8 cellular contexts compared by ENCODE assay signal in the genomic region with DNA sequence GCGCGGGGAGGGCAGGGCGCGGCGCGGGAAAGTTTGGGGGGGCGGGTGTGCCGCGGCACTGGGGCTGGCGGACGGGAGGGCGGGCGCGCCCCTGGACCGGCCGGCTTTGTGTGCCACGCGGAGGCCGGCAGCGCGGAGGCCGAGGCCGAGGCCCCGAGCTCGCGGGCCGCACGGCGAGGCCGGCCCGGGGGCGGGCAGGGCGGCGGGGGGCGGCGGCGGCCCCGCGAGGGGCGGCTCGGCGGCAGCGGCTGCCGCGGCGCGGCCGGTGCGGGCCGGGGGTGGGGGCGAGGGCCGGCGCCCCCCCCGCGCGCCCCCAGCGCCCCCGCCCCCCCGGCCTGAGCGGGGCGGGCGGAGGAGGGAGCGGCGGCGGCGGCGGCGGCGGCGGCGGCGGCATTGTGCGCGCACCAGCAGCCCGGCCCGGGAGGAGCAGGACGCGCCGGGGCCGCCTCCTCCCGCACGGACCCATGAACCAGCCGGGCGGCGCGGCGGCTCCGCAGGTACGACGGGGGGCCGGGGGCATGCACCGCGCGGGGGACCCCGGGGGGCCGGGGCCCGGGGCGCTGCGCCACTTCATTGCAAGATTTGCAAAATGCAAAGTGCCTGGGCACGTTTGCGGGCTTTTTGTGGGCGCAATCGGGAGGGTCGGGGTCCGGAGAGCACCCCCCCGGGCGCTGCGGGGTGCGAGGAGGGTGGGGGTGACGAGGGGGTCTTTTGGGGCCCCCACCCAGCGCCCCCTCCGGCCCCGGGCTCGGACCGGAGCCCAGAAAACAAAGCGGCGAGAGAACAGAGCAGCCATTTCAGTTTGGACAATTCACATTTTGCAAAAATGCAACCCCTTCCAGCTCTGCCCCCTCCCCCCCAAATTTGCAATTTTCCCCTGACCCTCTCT. TPM values are rescaled to one million over a fixed set of nuclear protein-coding genes. Genes with fewer than 3 reads are reported as not detected.
A peak's percentile ranks its signal among the peaks of the same experiment; 100 is the strongest.
DNase-seq lines count a peak whose midpoint lies in the region; ATAC-seq and TF ChIP-seq lines count a peak whose summit lies in the region.

A gene with protein sequence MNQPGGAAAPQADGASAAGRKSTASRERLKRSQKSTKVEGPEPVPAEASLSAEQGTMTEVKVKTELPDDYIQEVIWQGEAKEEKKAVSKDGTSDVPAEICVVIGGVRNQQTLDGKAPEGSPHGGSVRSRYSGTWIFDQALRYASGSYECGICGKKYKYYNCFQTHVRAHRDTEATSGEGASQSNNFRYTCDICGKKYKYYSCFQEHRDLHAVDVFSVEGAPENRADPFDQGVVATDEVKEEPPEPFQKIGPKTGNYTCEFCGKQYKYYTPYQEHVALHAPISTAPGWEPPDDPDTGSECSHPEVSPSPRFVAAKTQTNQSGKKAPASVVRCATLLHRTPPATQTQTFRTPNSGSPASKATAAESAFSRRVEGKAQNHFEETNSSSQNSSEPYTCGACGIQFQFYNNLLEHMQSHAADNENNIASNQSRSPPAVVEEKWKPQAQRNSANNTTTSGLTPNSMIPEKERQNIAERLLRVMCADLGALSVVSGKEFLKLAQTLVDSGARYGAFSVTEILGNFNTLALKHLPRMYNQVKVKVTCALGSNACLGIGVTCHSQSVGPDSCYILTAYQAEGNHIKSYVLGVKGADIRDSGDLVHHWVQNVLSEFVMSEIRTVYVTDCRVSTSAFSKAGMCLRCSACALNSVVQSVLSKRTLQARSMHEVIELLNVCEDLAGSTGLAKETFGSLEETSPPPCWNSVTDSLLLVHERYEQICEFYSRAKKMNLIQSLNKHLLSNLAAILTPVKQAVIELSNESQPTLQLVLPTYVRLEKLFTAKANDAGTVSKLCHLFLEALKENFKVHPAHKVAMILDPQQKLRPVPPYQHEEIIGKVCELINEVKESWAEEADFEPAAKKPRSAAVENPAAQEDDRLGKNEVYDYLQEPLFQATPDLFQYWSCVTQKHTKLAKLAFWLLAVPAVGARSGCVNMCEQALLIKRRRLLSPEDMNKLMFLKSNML (plus strand): TSS at position 393 of the 889 bp plus-strand sequence. CDS start 72 bp downstream, at position 465.

- no peaks in the 10 kb centered on the region for H3K9me3 Mint-ChIP-seq in activated CD4-positive, alpha-beta T cell treated with anti-CD3 and anti-CD28 coated beads for 36 hours (ENCODE audit: low read depth)
- H3K9me3 Mint-ChIP-seq in activated CD8-positive, alpha-beta memory T cell treated with anti-CD3 and anti-CD28 coated beads, Interleukin-2, amount 10 ng/mL, durations not matched to agents 7 days and 5 days (ENCODE audit: low read depth), result no peaks in the 10 kb centered on the region
- no peaks in the 10 kb centered on the region for H3K9me3 Mint-ChIP-seq in naive B cell

- H3K4me1 Mint-ChIP-seq in activated CD4-positive, alpha-beta T cell treated with anti-CD3 and anti-CD28 coated beads for 36 hours, result peaks cover 5% of the 10 kb centered on the region
- peaks cover 6% of the 10 kb centered on the region for H3K4me1 Mint-ChIP-seq in activated CD8-positive, alpha-beta memory T cell treated with anti-CD3 and anti-CD28 coated beads, Interleukin-2, amount 10 ng/mL, durations not matched to agents 7 days and 5 days
- peaks cover 6 to 12% (median 8%) of the 10 kb centered on the region in 3 donors for H3K4me1 Mint-ChIP-seq in naive B cell

- CTCF ChIA-PET in activated CD4-positive, alpha-beta T cell treated with anti-CD3 and anti-CD28 coated beads for 36 hours (lab: Charles Lee), result interaction anchor here (0.7 to 1.4 kb wide), 3 partner anchors 18 to 105 kb away, joined by 3 to 4 read pairs (median 3); no protein-coding TSS in a partner anchor
- CTCF ChIA-PET in activated CD8-positive, alpha-beta memory T cell treated with anti-CD3 and anti-CD28 coated beads, Interleukin-2, amount 10 ng/mL, durations not matched to agents 7 days and 5 days (lab: Charles Lee), result interaction anchor here (1.2 to 1.5 kb wide), 4 partner anchors 12 to 195 kb away, joined by 3 to 5 read pairs (median 4); no protein-coding TSS in a partner anchor

- peak; percentile 50 for DNase-seq in activated CD4-positive, alpha-beta T cell treated with anti-CD3 and anti-CD28 coated beads for 36 hours
- DNase-seq in activated CD4-positive, alpha-beta T cell treated with anti-CD3 and anti-CD28 coated beads for 1 hour, result no peak
- DNase-seq in HuH-7 (ENCODE audit: low spot score), result peak; percentile 50
- DNase-seq in activated CD8-positive, alpha-beta memory T cell treated with anti-CD3 and anti-CD28 coated beads, Interleukin-2, amount 10 ng/mL, durations not matched to agents 7 days and 5 days, result no peak
- DNase-seq in fibroblast of mammary gland (ENCODE audit: low read depth), result no peak
- peak; percentile 12 for DNase-seq in naive B cell
- DNase-seq in DMS79 (lab: John Stamatoyannopoulos, UW), result no peak
- no peak for DNase-seq in GOT3 (lab: John Stamatoyannopoulos, UW)

- H3K27ac Mint-ChIP-seq in activated CD4-positive, alpha-beta T cell treated with anti-CD3 and anti-CD28 coated beads for 36 hours, result peak within 1 kb of the TSS; percentile 75
- peak within 1 kb of the TSS; percentile 48 for H3K27ac Mint-ChIP-seq in activated CD8-positive, alpha-beta memory T cell treated with anti-CD3 and anti-CD28 coated beads, Interleukin-2, amount 10 ng/mL, durations not matched to agents 7 days and 5 days
- peak within 1 kb of the TSS; percentile 44 to 99 (median 94) for H3K27ac Mint-ChIP-seq in naive B cell

- H3K4me3 Mint-ChIP-seq in activated CD4-positive, alpha-beta T cell treated with anti-CD3 and anti-CD28 coated beads for 36 hours, result peak within 1 kb of the TSS; percentile 85
- peak within 1 kb of the TSS; percentile 80 for H3K4me3 Mint-ChIP-seq in activated CD8-positive, alpha-beta memory T cell treated with anti-CD3 and anti-CD28 coated beads, Interleukin-2, amount 10 ng/mL, durations not matched to agents 7 days and 5 days
- H3K4me3 Mint-ChIP-seq in naive B cell, result peak within 1 kb of the TSS; percentile 92 to 100 (median 98)

- POLR2A ChIA-PET in activated CD4-positive, alpha-beta T cell treated with anti-CD3 and anti-CD28 coated beads for 36 hours (lab: Charles Lee), result no interaction called here

- no peaks in the 10 kb centered on the region for H3K36me3 Mint-ChIP-seq in activated CD4-positive, alpha-beta T cell treated with anti-CD3 and anti-CD28 coated beads for 36 hours (ENCODE audit: low read depth)
- peaks cover 2% of the 10 kb centered on the region for H3K36me3 Mint-ChIP-seq in activated CD8-positive, alpha-beta memory T cell treated with anti-CD3 and anti-CD28 coated beads, Interleukin-2, amount 10 ng/mL, durations not matched to agents 7 days and 5 days
- H3K36me3 Mint-ChIP-seq in naive B cell, result peaks cover 4 to 8% of the 10 kb centered on the region in 2 donors

- H3K4me3 ChIP-seq in fibroblast of mammary gland (ENCODE audit: control insufficient read depth, low read depth, low read length), result peak within 1 kb of the TSS; percentile 78

- H3K27me3 Mint-ChIP-seq in activated CD4-positive, alpha-beta T cell treated with anti-CD3 and anti-CD28 coated beads for 36 hours, result peaks cover 17% of the 10 kb centered on the region
- peaks cover 36% of the 10 kb centered on the region for H3K27me3 Mint-ChIP-seq in activated CD8-positive, alpha-beta memory T cell treated with anti-CD3 and anti-CD28 coated beads, Interleukin-2, amount 10 ng/mL, durations not matched to agents 7 days and 5 days
- H3K27me3 Mint-ChIP-seq in naive B cell, result peaks cover 0 to 8% (median 2%) of the 10 kb centered on the region in 3 donors

- intact Hi-C loops in activated CD4-positive, alpha-beta T cell treated with anti-CD3 and anti-CD28 coated beads for 36 hours (cut with DNase I, micrococcal nuclease), result loop anchor here (1.0 to 2.0 kb wide), 3 partner anchors 69 to 194 kb away; no protein-coding TSS in a partner anchor

- peak; percentile 69 for ATAC-seq in activated CD4-positive, alpha-beta T cell treated with anti-CD3 and anti-CD28 coated beads for 36 hours
- ATAC-seq in activated CD8-positive, alpha-beta memory T cell treated with anti-CD3 and anti-CD28 coated beads, Interleukin-2, amount 10 ng/mL, durations not matched to agents 7 days and 5 days, result peak; percentile 85
- ATAC-seq in naive B cell (ENCODE audit: low read depth in 2 of 2), result peak; percentile 83 to 85

- TF ChIP-seq CTCF in fibroblast of mammary gland (conservative IDR thresholded peaks at IDR 0.05; ENCODE audit: control insufficient read depth, insufficient read depth, low read depth, low read length), result no peak

RNA-seq across cellular contexts. Expression of the gene that starts here (rescaled TPM):
- under 1 TPM; 0.11 TPM for total RNA-seq in activated CD4-positive, alpha-beta T cell treated with anti-CD3 and anti-CD28 coated beads for 36 hours
- under 1 TPM; 0.54 to 0.79 TPM for total RNA-seq in activated CD8-positive, alpha-beta memory T cell treated with anti-CD3 and anti-CD28 coated beads, Interleukin-2, amount 10 ng/mL, durations not matched to agents 7 days and 5 days
- polyA plus RNA-seq in naive B cell (ENCODE audit: low read depth in 6 of 6), result 1 to 10 TPM in 5 of 6 donors, under 1 TPM in 1; 1.00 to 3.2 (median 2.2) TPM

Comparison
In these comparisons a context has a peak if more than half of its experiments do, and no peak if none do; other contexts are left out.
1. Peak in DNase-seq and ATAC-seq in activated CD4-positive, alpha-beta T cell treated with anti-CD3 and anti-CD28 coated beads for 36 hours; RNA of the gene not detected or under 1 TPM.
2. Peak in ATAC-seq in activated CD8-positive, alpha-beta memory T cell treated with anti-CD3 and anti-CD28 coated beads, Interleukin-2, amount 10 ng/mL, durations not matched to agents 7 days and 5 days; RNA of the gene not detected or under 1 TPM.
3. DNase-seq: peak in HuH-7 (single experiment) and naive B cell (single experiment); none in activated CD4-positive, alpha-beta T cell treated with anti-CD3 and anti-CD28 coated beads for 1 hour (single experiment), activated CD8-positive, alpha-beta memory T cell treated with anti-CD3 and anti-CD28 coated beads, Interleukin-2, amount 10 ng/mL, durations not matched to agents 7 days and 5 days (single experiment), fibroblast of mammary gland (single experiment), DMS79 (single experiment) and GOT3 (single experiment).
4. Peak in every context shown above with its lines, with median percentiles within 50 percentile points of each other: ATAC-seq, H3K27ac Mint-ChIP-seq and H3K4me3 Mint-ChIP-seq.